10 cellular contexts compared by ENCODE assay signal in the genomic region with DNA sequence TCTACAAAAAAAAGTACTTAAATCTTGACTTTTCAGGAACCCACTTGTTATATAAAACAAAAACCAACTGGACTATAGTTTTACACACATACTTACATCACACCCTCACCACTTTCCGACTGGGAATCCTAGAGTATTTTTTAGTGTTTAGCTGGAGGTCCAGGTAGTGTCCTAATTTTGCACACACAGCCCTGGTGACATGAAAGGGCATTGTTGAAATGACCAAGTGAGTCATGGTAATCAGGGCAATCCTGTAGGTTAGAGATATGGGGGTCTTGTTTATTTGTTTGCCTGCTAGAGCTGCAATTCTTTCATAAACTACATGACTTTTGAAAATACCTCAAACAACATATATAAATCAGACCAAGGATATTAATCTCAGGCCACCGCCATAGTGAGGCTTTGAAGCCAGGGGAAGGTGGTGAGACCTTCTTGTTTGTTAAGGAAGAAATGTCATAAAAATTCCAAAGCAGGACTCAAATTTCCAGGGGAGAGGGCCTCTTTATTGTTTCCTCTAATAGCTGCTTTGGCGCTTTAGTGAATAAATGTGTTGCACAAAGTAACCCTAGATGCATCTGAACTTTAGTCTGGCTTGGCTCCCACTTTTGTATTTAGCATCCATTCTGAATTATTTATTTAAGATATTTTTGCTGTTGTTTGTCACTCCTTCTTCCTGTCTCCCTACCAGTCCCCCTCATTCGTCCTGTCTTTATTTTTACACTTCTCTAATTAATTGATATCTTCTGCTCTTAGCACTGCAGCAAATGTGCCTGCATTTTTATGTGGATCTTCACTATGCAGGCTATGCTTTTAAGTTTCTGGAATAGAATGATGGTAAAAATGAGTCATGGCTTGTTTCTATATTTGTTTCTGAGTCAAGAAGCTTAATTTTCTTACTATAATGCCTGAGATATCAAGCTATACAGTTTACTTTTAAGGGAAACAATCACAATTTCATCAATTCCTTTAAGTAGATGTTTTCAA.
DNase-seq lines count a peak whose midpoint lies in the region; ATAC-seq, FAIRE-seq and TF ChIP-seq lines count a peak whose summit lies in the region.
"Had no signal": no experiment of that assay in that cellular context is flagged by ENCODE, and none has a peak within 500 bp of the region (broad histone marks: within the 10 kb centered on the region; RNA-seq: fewer than 3 reads in every experiment).

No MANE protein-coding gene starts in this region.

- H3K4me1 Mint-ChIP-seq in stimulated activated memory B cell treated with anti-CD40 and anti-IgM and Interleukin-4, amounts not matched to agents 10 μg/mL and 1 μg/mL and 100 μg/mL, for 72 hours: peaks cover 63% of the 10 kb centered on the region

- WGBS in gastroesophageal sphincter (ENCODE audit: low coverage in 1 of 2), 2 donors: 33 to 54% methylated on average over 3 of the region's 4 CpGs

- H3K27ac Mint-ChIP-seq in stimulated activated memory B cell treated with anti-CD40 and anti-IgM and Interleukin-4, amounts not matched to agents 10 μg/mL and 1 μg/mL and 100 μg/mL, for 72 hours: peak overlapping the region; percentile 93

- no peaks in the 10 kb centered on the region for H3K27me3 Mint-ChIP-seq in stimulated activated memory B cell treated with anti-CD40 and anti-IgM and Interleukin-4, amounts not matched to agents 10 μg/mL and 1 μg/mL and 100 μg/mL, for 72 hours

- no peaks in the 10 kb centered on the region for H3K9me3 ChIP-seq in HEK293 (ENCODE audit: control insufficient read depth, insufficient read depth, low read depth, low read length)
- no peaks in the 10 kb centered on the region for H3K9me3 ChIP-seq in gastroesophageal sphincter
- H3K9me3 ChIP-seq: MG63 had no signal

- TF ChIP-seq POLR2A in gastroesophageal sphincter (IDR thresholded peaks at IDR 0.05) (no peak), H54 (IDR thresholded peaks at IDR 0.05; ENCODE audit: low read depth, low read length) (no peak)

- POLR2A ChIA-PET in HEK293 (lab: Yijun Ruan, JAX): no interaction called here

- peak; percentile 96 for FAIRE-seq in TTC549 (lab: Jason Lieb, UNC)
- FAIRE-seq in H54 (lab: Jason Lieb, UNC): no peak

- peaks cover 42% of the 10 kb centered on the region for H3K4me1 ChIP-seq in HEK293 (ENCODE audit: control insufficient read depth, insufficient read depth, low read length)
- H3K4me1 ChIP-seq in gastroesophageal sphincter: peaks cover 52 to 100% (median 53%) of the 10 kb centered on the region in 3 donors

- H3K27me3 ChIP-seq in gastroesophageal sphincter: no peaks in the 10 kb centered on the region
- H3K27me3 ChIP-seq: MG63 had no signal

- H3K36me3 ChIP-seq in HEK293 (ENCODE audit: control insufficient read depth in 2 of 2, insufficient read depth in 1 of 2, low read length in 2 of 2): no peaks in the 10 kb centered on the region
- no peaks in the 10 kb centered on the region for H3K36me3 ChIP-seq in gastroesophageal sphincter
- H3K36me3 ChIP-seq: MG63 had no signal

- TF ChIP-seq CTCF in HEK293 (tag by site-specific recombination; IDR thresholded peaks at IDR 0.05) (no peak), gastroesophageal sphincter (IDR thresholded peaks at IDR 0.05) (no peak)

- H3K9me3 Mint-ChIP-seq in stimulated activated memory B cell treated with anti-CD40 and anti-IgM and Interleukin-4, amounts not matched to agents 10 μg/mL and 1 μg/mL and 100 μg/mL, for 72 hours: no peaks in the 10 kb centered on the region

- H3K27ac ChIP-seq in HEK293 (ENCODE audit: extremely low read depth, low read depth, low read length) (peak overlapping the region; percentile 43; the same call in 1 of the 2 replicates), gastroesophageal sphincter (peak overlapping the region; percentile 86 to 89 (median 88))

- H3K4me3 Mint-ChIP-seq in stimulated activated memory B cell treated with anti-CD40 and anti-IgM and Interleukin-4, amounts not matched to agents 10 μg/mL and 1 μg/mL and 100 μg/mL, for 72 hours: no peak overlapping the region

- H3K4me3 ChIP-seq in HEK293 (ENCODE audit: low read depth, low read length): no peak overlapping the region
- H3K4me3 ChIP-seq in gastroesophageal sphincter: no peak overlapping the region
- H3K4me3 ChIP-seq: MG63 had no signal

- no peak for DNase-seq in NCI-H748 (lab: John Stamatoyannopoulos, UW; ENCODE audit: unreplicated experiment)
- DNase-seq in NCI-H510A treated with DMSO at 0.1 percent for 48 hours (lab: John Stamatoyannopoulos, UW): no peak
- no peak for DNase-seq in H54 (ENCODE audit: insufficient read length, low spot score)
- DNase-seq in activated effector memory CD4-positive, alpha-beta T cell treated with Interleukin-2 at 50 U/mL for 16 hours: no peak
- DNase-seq: MG63, small intestine had no signal

- CTCF ChIA-PET in HEK293 (lab: Yijun Ruan, JAX): interaction anchor here (0.5 to 7.1 kb wide), 16 partner anchors 9 to 594 kb away, joined by 3 to 57 read pairs (median 3); no protein-coding TSS in a partner anchor

- peaks cover 1% of the 10 kb centered on the region for H3K36me3 Mint-ChIP-seq in stimulated activated memory B cell treated with anti-CD40 and anti-IgM and Interleukin-4, amounts not matched to agents 10 μg/mL and 1 μg/mL and 100 μg/mL, for 72 hours

- no peak for ATAC-seq in gastroesophageal sphincter
- ATAC-seq in stimulated activated memory B cell treated with anti-CD40 and anti-IgM and Interleukin-4, amounts not matched to agents 10 μg/mL and 1 μg/mL and 100 μg/mL, for 72 hours: no peak

- no peak for TF ChIP-seq EP300 in gastroesophageal sphincter (IDR thresholded peaks at IDR 0.05)

TF ChIP-seq in HEK293, 187 proteins besides CTCF, POLR2A, EP300 and RAD21 (continues in another document):
- TF ChIP-seq ZNF121 (tag by site-specific recombination; IDR thresholded peaks at IDR 0.05) (no peak), ZNF777 (tag by site-specific recombination; IDR thresholded peaks at IDR 0.05; ENCODE audit: borderline replicate concordance) (no peak), SP7 (tag by site-specific recombination; IDR thresholded peaks at IDR 0.05) (peak; percentile 64), ZNF843 (tag by site-specific recombination; IDR thresholded peaks at IDR 0.05) (0 out of 2 replicates have a peak, but pooled peaks have one; percentile 13), EGR2 (tag by site-specific recombination; IDR thresholded peaks at IDR 0.05; ENCODE audit: low read depth) (no peak), ZFP69B (tag by site-specific recombination; IDR thresholded peaks at IDR 0.05) (peak; percentile 45; the same call in 1 of the 2 replicates), KLF7 (tag by site-specific recombination; IDR thresholded peaks at IDR 0.05; ENCODE audit: borderline replicate concordance) (no peak), ZNF280C (tag by site-specific recombination; IDR thresholded peaks at IDR 0.05) (no peak), GLI4 (tag by site-specific recombination; IDR thresholded peaks at IDR 0.05) (no peak), ZNF274 (IDR thresholded peaks at IDR 0.05; ENCODE audit: low read length) (no peak), ZNF274 (tag by site-specific recombination; IDR thresholded peaks at IDR 0.05; ENCODE audit: borderline replicate concordance) (no peak), RBAK (tag by site-specific recombination; IDR thresholded peaks at IDR 0.05) (no peak), ZNF830 (tag by site-specific recombination; IDR thresholded peaks at IDR 0.05; ENCODE audit: low read depth) (no peak)
- TF ChIP-seq, protein P1, sequence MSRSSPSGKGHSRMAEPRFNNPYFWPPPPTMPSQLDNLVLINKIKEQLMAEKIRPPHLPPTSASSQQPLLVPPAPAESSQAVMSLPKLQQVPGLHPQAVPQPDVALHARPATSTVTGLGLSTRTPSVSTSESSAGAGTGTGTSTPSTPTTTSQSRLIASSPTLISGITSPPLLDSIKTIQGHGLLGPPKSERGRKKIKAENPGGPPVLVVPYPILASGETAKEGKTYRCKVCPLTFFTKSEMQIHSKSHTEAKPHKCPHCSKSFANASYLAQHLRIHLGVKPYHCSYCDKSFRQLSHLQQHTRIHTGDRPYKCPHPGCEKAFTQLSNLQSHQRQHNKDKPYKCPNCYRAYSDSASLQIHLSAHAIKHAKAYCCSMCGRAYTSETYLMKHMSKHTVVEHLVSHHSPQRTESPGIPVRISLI (tag by site-specific recombination; IDR thresholded peaks at IDR 0.05): no peak
- TF ChIP-seq, protein P2, sequence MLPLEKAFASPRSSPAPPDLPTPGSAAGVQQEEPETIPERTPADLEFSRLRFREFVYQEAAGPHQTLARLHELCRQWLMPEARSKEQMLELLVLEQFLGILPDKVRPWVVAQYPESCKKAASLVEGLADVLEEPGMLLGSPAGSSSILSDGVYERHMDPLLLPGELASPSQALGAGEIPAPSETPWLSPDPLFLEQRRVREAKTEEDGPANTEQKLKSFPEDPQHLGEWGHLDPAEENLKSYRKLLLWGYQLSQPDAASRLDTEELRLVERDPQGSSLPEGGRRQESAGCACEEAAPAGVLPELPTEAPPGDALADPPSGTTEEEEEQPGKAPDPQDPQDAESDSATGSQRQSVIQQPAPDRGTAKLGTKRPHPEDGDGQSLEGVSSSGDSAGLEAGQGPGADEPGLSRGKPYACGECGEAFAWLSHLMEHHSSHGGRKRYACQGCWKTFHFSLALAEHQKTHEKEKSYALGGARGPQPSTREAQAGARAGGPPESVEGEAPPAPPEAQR (tag by site-specific recombination; IDR thresholded peaks at IDR 0.05): no peak
